14 cellular contexts compared by ENCODE assay signal in genomic region chr1:97017895-97018294, GRCh38.
DNase-seq lines count a peak whose midpoint lies in the region; ATAC-seq lines count a peak whose summit lies in the region.
"Had no signal": no experiment of that assay in that cellular context is flagged by ENCODE, and none has a peak within 500 bp of the region (broad histone marks: within the 10 kb centered on the region; RNA-seq: fewer than 3 reads in every experiment).

No MANE protein-coding gene starts in this region.

- no peaks in the 10 kb centered on the region for H3K79me1 ChIP-seq in mesendoderm (ENCODE audit: low read length)

- H3K23ac ChIP-seq in mesendoderm (ENCODE audit: low read length), result no peak overlapping the region

- ATAC-seq in HG02973 (IDR thresholded peaks at IDR 0.05; ENCODE audit: unreplicated experiment), result no peak
- ATAC-seq: left colon had no signal

- no peak overlapping the region for H3K56ac ChIP-seq in mesendoderm (ENCODE audit: low read length)

- H3K18ac ChIP-seq in mesendoderm (ENCODE audit: low read length), result peak overlapping the region; percentile 80

- H2AK5ac ChIP-seq in mesendoderm (ENCODE audit: low read length), result no peak overlapping the region

- no peak overlapping the region for H4K8ac ChIP-seq in mesendoderm (ENCODE audit: low read depth, low read length)

- no peak overlapping the region for H3K4ac ChIP-seq in mesendoderm (ENCODE audit: low read depth, low read length)

- no peak overlapping the region for H2BK15ac ChIP-seq in mesendoderm (replicated peaks; ENCODE audit: low read depth)

- H3K4me3 ChIP-seq in mesendoderm (ENCODE audit: low read length), result no peak overlapping the region
- H3K4me3 ChIP-seq: thoracic aorta had no signal

- no peak overlapping the region for H3K9ac ChIP-seq in mesendoderm (ENCODE audit: low read length)

- no peaks in the 10 kb centered on the region for H3K27me3 ChIP-seq in mesendoderm (ENCODE audit: insufficient read depth, low read length, poor library complexity)

- WGBS in mesendoderm (ENCODE audit: extremely low coverage, insufficient coverage, low lambda C conversion rate), result no CpG with 5 or more reads among the region's 2 CpGs

- H4K5ac ChIP-seq in mesendoderm (ENCODE audit: low read length), result no peak overlapping the region

- peak; percentile 42 for DNase-seq in ELF-1 (ENCODE audit: low read depth, low spot score)
- peak; percentile 40 for DNase-seq in HT-29 (ENCODE audit: low spot score)
- peak; percentile 54 for DNase-seq in amniotic epithelial cell (ENCODE audit: low read depth)
- DNase-seq in mesendoderm, result peak; percentile 79
- no peak for DNase-seq in stimulated activated CD4-positive, alpha-beta T cell treated with anti-CD3 and anti-CD28 coated beads, Interleukin-1b, Interleukin-23, amount 100 ng/mL, for 48 hours
- no peak for DNase-seq in DMS79 treated with DMSO at 0.1 percent for 48 hours (lab: John Stamatoyannopoulos, UW)
- DNase-seq: activated CD4-positive, alpha-beta T cell treated with anti-CD3 and anti-CD28 coated beads for 4 hours; effector CD4-positive, alpha-beta T cell; glutamatergic neuron; GOT3; left colon; NCI-H1092 treated with DMSO at 0.1 percent for 48 hours had no signal

- H3K79me2 ChIP-seq in mesendoderm (ENCODE audit: control insufficient read depth, insufficient read depth, low read length), result no peaks in the 10 kb centered on the region

- no peaks in the 10 kb centered on the region for H3K36me3 ChIP-seq in mesendoderm (ENCODE audit: control insufficient read depth, insufficient read depth, low read length)
- H3K36me3 ChIP-seq: thoracic aorta had no signal

- H3K4me1 ChIP-seq in mesendoderm (ENCODE audit: control insufficient read depth, low read depth, low read length), result no peaks in the 10 kb centered on the region

- H2BK5ac ChIP-seq in mesendoderm (ENCODE audit: low read length), result no peak overlapping the region

- H3K27ac ChIP-seq in mesendoderm (ENCODE audit: low read depth, low read length), result no peak overlapping the region
- H3K27ac ChIP-seq: thoracic aorta had no signal

- H3K4me2 ChIP-seq in mesendoderm (ENCODE audit: low read length), result no peak overlapping the region

- H2BK120ac ChIP-seq in mesendoderm (ENCODE audit: low read depth, low read length), result no peak overlapping the region

Comparison
In these comparisons a context has a peak if more than half of its experiments do, and no peak if none do; other contexts are left out.
1. DNase-seq: peak in ELF-1 (single experiment), HT-29 (single experiment), amniotic epithelial cell (single experiment) and mesendoderm (single experiment); none in stimulated activated CD4-positive, alpha-beta T cell treated with anti-CD3 and anti-CD28 coated beads, Interleukin-1b, Interleukin-23, amount 100 ng/mL, for 48 hours (single experiment) and DMS79 treated with DMSO at 0.1 percent for 48 hours (single experiment).